In the genomic region with DNA sequence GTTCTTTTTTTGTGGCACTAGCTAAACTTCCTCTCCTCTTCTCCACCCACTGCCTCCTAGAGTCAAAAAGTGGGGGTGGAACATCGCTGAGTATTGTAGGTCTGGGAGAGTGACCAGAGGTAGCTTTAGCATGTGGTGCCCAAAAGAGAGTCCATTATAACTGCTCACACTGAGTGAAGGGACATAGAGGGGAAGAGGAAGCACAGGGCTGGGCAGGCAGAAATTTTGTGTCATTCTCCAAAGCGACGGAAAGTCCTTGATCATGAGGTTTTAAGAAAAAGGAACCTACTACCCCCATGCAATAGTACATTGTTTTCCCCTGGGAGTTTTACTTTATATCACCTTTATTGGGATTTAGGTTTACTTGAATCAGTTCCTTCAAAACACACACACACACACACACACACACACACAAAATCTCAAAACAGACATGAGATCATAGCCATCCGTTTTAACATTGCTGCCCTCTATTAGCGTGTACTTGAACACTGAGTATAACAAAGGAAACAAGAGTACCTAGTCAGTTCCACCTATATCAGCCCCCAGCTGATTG, we compare ENCODE assay signal across 12 cellular contexts. TPM values are rescaled to one million over a fixed set of nuclear protein-coding genes. Genes with fewer than 3 reads are reported as not detected.
A peak's percentile ranks its signal among the peaks of the same experiment; 100 is the strongest.
DNase-seq lines count a peak whose midpoint lies in the region; ATAC-seq and TF ChIP-seq lines count a peak whose summit lies in the region.
"Had no signal": no experiment of that assay in that cellular context is flagged by ENCODE, and none has a peak within 500 bp of the region (broad histone marks: within the 10 kb centered on the region; RNA-seq: fewer than 3 reads in every experiment).

No MANE protein-coding gene starts in this region.

- no peak overlapping the region for H3K4me3 Mint-ChIP-seq in activated naive CD4-positive, alpha-beta T cell treated with anti-CD3 and anti-CD28 coated beads, Interleukin-2, amount 10 ng/mL, durations not matched to agents 7 days and 5 days
- H3K4me3 Mint-ChIP-seq in activated B cell treated with CpG ODN at 0.5 μM for 24 hours = peak overlapping the region; percentile 91

- H3K27ac ChIP-seq in left lung = peak overlapping the region; percentile 72 to 90
- H3K27ac ChIP-seq in thymus (ENCODE audit: low read depth) = peak overlapping the region; percentile 3
- H3K27ac ChIP-seq: KMS-11, ovary had no signal

- no peak for DNase-seq in activated naive CD4-positive, alpha-beta T cell treated with anti-CD3 and anti-CD28 coated beads, Interleukin-2, amount 10 ng/mL, durations not matched to agents 7 days and 5 days
- no peak for DNase-seq in activated naive CD4-positive, alpha-beta T cell treated with Interleukin-2 at 50 U/mL for 16 hours
- DNase-seq in activated B cell treated with CpG ODN at 0.5 μM for 24 hours (peak; percentile 28), left lung (no peak), SW480 (ENCODE audit: low spot score) (no peak), HuH-7.5 (ENCODE audit: low spot score) (no peak), NCI-H2171 (lab: John Stamatoyannopoulos, UW) (no peak)
- DNase-seq: BE2C, ovary had no signal

- no peaks in the 10 kb centered on the region for H3K27me3 Mint-ChIP-seq in activated naive CD4-positive, alpha-beta T cell treated with anti-CD3 and anti-CD28 coated beads, Interleukin-2, amount 10 ng/mL, durations not matched to agents 7 days and 5 days
- no peaks in the 10 kb centered on the region for H3K27me3 Mint-ChIP-seq in activated B cell treated with CpG ODN at 0.5 μM for 24 hours

- POLR2A ChIA-PET in activated B cell treated with CpG ODN at 0.5 μM for 24 hours (lab: Charles Lee) = interaction anchor here (0.7 to 6.2 kb wide), 8 partner anchors 16 to 143 kb away, joined by 3 to 56 read pairs (median 3); no protein-coding TSS in a partner anchor

- WGBS in thymus = 59% methylated on average over 5 of the region's 5 CpGs

- peaks cover 68% of the 10 kb centered on the region for H3K4me1 Mint-ChIP-seq in activated naive CD4-positive, alpha-beta T cell treated with anti-CD3 and anti-CD28 coated beads, Interleukin-2, amount 10 ng/mL, durations not matched to agents 7 days and 5 days
- H3K4me1 Mint-ChIP-seq in activated B cell treated with CpG ODN at 0.5 μM for 24 hours = peaks cover 95% of the 10 kb centered on the region

- no peaks in the 10 kb centered on the region for H3K27me3 ChIP-seq in left lung
- H3K27me3 ChIP-seq in thymus (ENCODE audit: control insufficient read depth, insufficient read depth) = no peaks in the 10 kb centered on the region
- H3K27me3 ChIP-seq: BE2C, ovary had no signal

- H3K9me3 ChIP-seq in left lung = no peaks in the 10 kb centered on the region
- no peaks in the 10 kb centered on the region for H3K9me3 ChIP-seq in thymus (ENCODE audit: control insufficient read depth)
- H3K9me3 ChIP-seq: BE2C, ovary had no signal

- peaks cover 17% of the 10 kb centered on the region for H3K36me3 Mint-ChIP-seq in activated naive CD4-positive, alpha-beta T cell treated with anti-CD3 and anti-CD28 coated beads, Interleukin-2, amount 10 ng/mL, durations not matched to agents 7 days and 5 days
- H3K36me3 Mint-ChIP-seq in activated B cell treated with CpG ODN at 0.5 μM for 24 hours (ENCODE audit: low read depth) = peaks cover 45% of the 10 kb centered on the region

- peak overlapping the region; percentile 56 for H3K27ac Mint-ChIP-seq in activated naive CD4-positive, alpha-beta T cell treated with anti-CD3 and anti-CD28 coated beads, Interleukin-2, amount 10 ng/mL, durations not matched to agents 7 days and 5 days
- H3K27ac Mint-ChIP-seq in activated B cell treated with CpG ODN at 0.5 μM for 24 hours = peak overlapping the region; percentile 91

- intact Hi-C loops in activated B cell treated with CpG ODN at 0.5 μM for 24 hours (cut with micrococcal nuclease) = loop anchor here (1.0 to 2.0 kb wide), 2 partner anchors 14 to 26 kb away; no protein-coding TSS in a partner anchor
- intact Hi-C loops in left lung (cut with DNase I) = no loop called here

- ATAC-seq in activated B cell treated with CpG ODN at 0.5 μM for 24 hours (ENCODE audit: low read depth) = peak; percentile 78
- ATAC-seq in left lung = peak; percentile 78
- ATAC-seq: Panc1 had no signal

- H3K4me1 ChIP-seq in left lung (peaks cover 0 to 60% of the 10 kb centered on the region in 2 donors), thymus (ENCODE audit: control insufficient read depth, insufficient read depth, low read length) (peaks cover 47% of the 10 kb centered on the region)
- H3K4me1 ChIP-seq: BE2C had no signal

- H3K4me3 ChIP-seq in left lung (no peak overlapping the region), thymus (ENCODE audit: low read length) (no peak overlapping the region)
- H3K4me3 ChIP-seq: ovary had no signal

- CTCF ChIA-PET in activated naive CD4-positive, alpha-beta T cell treated with anti-CD3 and anti-CD28 coated beads, Interleukin-2, amount 10 ng/mL, durations not matched to agents 7 days and 5 days (lab: Charles Lee) = interaction anchor here (0.8 to 1.6 kb wide), 6 partner anchors 11 to 52 kb away, joined by 3 to 6 read pairs (median 4); no protein-coding TSS in a partner anchor
- CTCF ChIA-PET in activated B cell treated with CpG ODN at 0.5 μM for 24 hours (lab: Charles Lee) = interaction anchor here (1.0 to 1.7 kb wide), 3 partner anchors 26 to 32 kb away, joined by 4 to 5 read pairs (median 4); no protein-coding TSS in a partner anchor

- H3K9me3 Mint-ChIP-seq in activated naive CD4-positive, alpha-beta T cell treated with anti-CD3 and anti-CD28 coated beads, Interleukin-2, amount 10 ng/mL, durations not matched to agents 7 days and 5 days = peaks cover 11% of the 10 kb centered on the region
- H3K9me3 Mint-ChIP-seq in activated B cell treated with CpG ODN at 0.5 μM for 24 hours = no peaks in the 10 kb centered on the region

- no peaks in the 10 kb centered on the region for H3K36me3 ChIP-seq in left lung
- H3K36me3 ChIP-seq in thymus (ENCODE audit: control insufficient read depth, insufficient read depth) = no peaks in the 10 kb centered on the region
- H3K36me3 ChIP-seq: BE2C, ovary had no signal

- no peak for TF ChIP-seq CTCF in activated B cell treated with CpG ODN at 0.5 μM for 24 hours (IDR thresholded peaks at IDR 0.05)
- no peak for TF ChIP-seq CTCF in left lung (IDR thresholded peaks at IDR 0.05)

RNA-seq across cellular contexts. Expression of a gene that starts 4.1 kb away (rescaled TPM):
- 57.5 and 65.5 TPM in 2 replicates for total RNA-seq in activated B cell treated with CpG ODN at 0.5 μM for 24 hours
- 10 to 100 TPM; 17.2 to 39.7 TPM for total RNA-seq in left lung
- 5.9 TPM for polyA plus RNA-seq in thymus

RNA-seq across cellular contexts. Expression of a gene that starts 52.1 kb away (rescaled TPM):
- total RNA-seq in activated B cell treated with CpG ODN at 0.5 μM for 24 hours = 28.7 and 31.2 TPM in 2 replicates
- 1 to 10 TPM; 1.4 to 2.8 TPM for total RNA-seq in left lung
- polyA plus RNA-seq in thymus = 12.6 TPM
